In the genomic region with DNA sequence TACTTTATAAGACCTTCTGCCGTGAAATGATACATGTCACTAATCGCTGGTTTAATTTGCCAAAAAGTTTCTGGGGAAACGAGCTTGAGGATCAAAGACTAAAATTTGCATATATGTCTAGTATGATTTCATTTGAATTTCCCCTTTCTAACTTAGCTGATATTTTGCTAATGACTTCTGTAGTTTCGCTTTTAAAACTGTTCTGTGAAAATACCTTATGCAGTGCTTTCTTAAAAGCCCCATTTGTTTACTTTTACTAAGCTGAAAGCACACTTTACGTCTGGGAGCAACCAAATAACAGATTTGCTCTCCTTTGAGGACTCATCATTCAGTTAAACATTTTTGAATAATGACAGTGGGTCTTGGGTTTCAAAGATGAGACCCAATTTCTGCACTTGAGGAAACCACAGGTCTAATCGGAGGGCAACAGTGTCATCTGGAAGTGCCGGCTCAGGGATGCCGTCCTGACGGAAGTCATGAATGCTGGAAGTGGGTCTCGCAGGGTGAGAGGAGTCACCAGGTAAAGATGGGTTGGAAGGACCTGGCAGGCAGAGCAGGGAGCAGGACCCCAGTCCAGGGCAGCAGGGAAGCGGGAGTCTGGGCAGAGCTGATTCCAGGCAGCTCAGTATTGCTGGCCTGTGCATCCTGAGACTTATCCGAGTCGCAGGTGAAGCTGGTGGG, we compare ENCODE assay signal across 10 cellular contexts. TPM values are rescaled to one million over a fixed set of nuclear protein-coding genes. Genes with fewer than 3 reads are reported as not detected.
DNase-seq lines count a peak whose midpoint lies in the region; ATAC-seq and TF ChIP-seq lines count a peak whose summit lies in the region.
"Had no signal": no experiment of that assay in that cellular context is flagged by ENCODE, and none has a peak within 500 bp of the region (broad histone marks: within the 10 kb centered on the region; RNA-seq: fewer than 3 reads in every experiment).

No MANE protein-coding gene starts in this region.

- H3K27me3 Mint-ChIP-seq in activated CD4-positive, alpha-beta T cell treated with anti-CD3 and anti-CD28 coated beads for 36 hours = peaks cover 9% of the 10 kb centered on the region
- no peaks in the 10 kb centered on the region for H3K27me3 Mint-ChIP-seq in activated B cell treated with CpG ODN at 0.5 μM for 24 hours
- H3K27me3 Mint-ChIP-seq in stimulated activated naive B cell treated with anti-CD40 and anti-IgM and Interleukin-4, amounts not matched to agents 10 μg/mL and 1 μg/mL and 100 μg/mL, for 72 hours = no peaks in the 10 kb centered on the region

- ATAC-seq in activated CD4-positive, alpha-beta T cell treated with anti-CD3 and anti-CD28 coated beads for 36 hours = peak; percentile 60
- ATAC-seq in HG02763 (IDR thresholded peaks at IDR 0.05; ENCODE audit: unreplicated experiment) = peak; percentile 38
- ATAC-seq in activated B cell treated with CpG ODN at 0.5 μM for 24 hours (ENCODE audit: low read depth) = peak; percentile 11
- ATAC-seq in stimulated activated naive B cell treated with anti-CD40 and anti-IgM and Interleukin-4, amounts not matched to agents 10 μg/mL and 1 μg/mL and 100 μg/mL, for 72 hours (replicated peaks) = peak; percentile 14 to 27
- ATAC-seq: A549 had no signal

- peaks cover 66% of the 10 kb centered on the region for H3K4me1 Mint-ChIP-seq in activated CD4-positive, alpha-beta T cell treated with anti-CD3 and anti-CD28 coated beads for 36 hours
- peaks cover 91% of the 10 kb centered on the region for H3K4me1 Mint-ChIP-seq in activated B cell treated with CpG ODN at 0.5 μM for 24 hours
- peaks cover 60 to 79% of the 10 kb centered on the region in 2 donors for H3K4me1 Mint-ChIP-seq in stimulated activated naive B cell treated with anti-CD40 and anti-IgM and Interleukin-4, amounts not matched to agents 10 μg/mL and 1 μg/mL and 100 μg/mL, for 72 hours

- H3K36me3 Mint-ChIP-seq in activated CD4-positive, alpha-beta T cell treated with anti-CD3 and anti-CD28 coated beads for 36 hours (ENCODE audit: low read depth) = no peaks in the 10 kb centered on the region
- H3K36me3 Mint-ChIP-seq in activated B cell treated with CpG ODN at 0.5 μM for 24 hours (ENCODE audit: low read depth) = peaks cover 27% of the 10 kb centered on the region
- H3K36me3 Mint-ChIP-seq in stimulated activated naive B cell treated with anti-CD40 and anti-IgM and Interleukin-4, amounts not matched to agents 10 μg/mL and 1 μg/mL and 100 μg/mL, for 72 hours = peaks cover 19 to 25% of the 10 kb centered on the region in 2 donors

- H3K4me3 Mint-ChIP-seq in activated CD4-positive, alpha-beta T cell treated with anti-CD3 and anti-CD28 coated beads for 36 hours = peak overlapping the region; percentile 70
- peak overlapping the region; percentile 99 for H3K4me3 Mint-ChIP-seq in activated B cell treated with CpG ODN at 0.5 μM for 24 hours
- peak overlapping the region; percentile 85 to 98 for H3K4me3 Mint-ChIP-seq in stimulated activated naive B cell treated with anti-CD40 and anti-IgM and Interleukin-4, amounts not matched to agents 10 μg/mL and 1 μg/mL and 100 μg/mL, for 72 hours

- intact Hi-C loops in activated CD4-positive, alpha-beta T cell treated with anti-CD3 and anti-CD28 coated beads for 36 hours (cut with DNase I, micrococcal nuclease) = loop anchor here in 1 of 2 experiments (1.0 kb wide), 1 partner anchor 33 kb away; no protein-coding TSS in a partner anchor
- intact Hi-C loops in activated B cell treated with CpG ODN at 0.5 μM for 24 hours (cut with micrococcal nuclease) = loop anchor here (1.0 to 10.0 kb wide), 5 partner anchors 8 to 628 kb away; partner anchors contain the start of gene MTHFD1L

- peak overlapping the region; percentile 82 for H3K27ac Mint-ChIP-seq in activated CD4-positive, alpha-beta T cell treated with anti-CD3 and anti-CD28 coated beads for 36 hours
- H3K27ac Mint-ChIP-seq in activated B cell treated with CpG ODN at 0.5 μM for 24 hours = peak overlapping the region; percentile 97
- H3K27ac Mint-ChIP-seq in stimulated activated naive B cell treated with anti-CD40 and anti-IgM and Interleukin-4, amounts not matched to agents 10 μg/mL and 1 μg/mL and 100 μg/mL, for 72 hours = peak overlapping the region; percentile 99

- CTCF ChIA-PET in activated CD4-positive, alpha-beta T cell treated with anti-CD3 and anti-CD28 coated beads for 36 hours (lab: Charles Lee) = interaction anchor here (0.6 to 1.3 kb wide), 4 partner anchors 29 to 215 kb away, joined by 3 to 5 read pairs (median 5); partner anchors contain the start of gene PLEKHG1
- CTCF ChIA-PET in activated B cell treated with CpG ODN at 0.5 μM for 24 hours (lab: Charles Lee) = interaction anchor here (0.7 to 5.9 kb wide), 9 partner anchors 9 to 215 kb away, joined by 3 to 50 read pairs (median 7); partner anchors contain the start of gene PLEKHG1

- TF ChIP-seq CTCF in activated B cell treated with CpG ODN at 0.5 μM for 24 hours (IDR thresholded peaks at IDR 0.05) = no peak

- DNase-seq in activated CD4-positive, alpha-beta T cell treated with anti-CD3 and anti-CD28 coated beads for 36 hours = peak; percentile 12
- no peak for DNase-seq in activated CD4-positive, alpha-beta T cell treated with anti-CD3 and anti-CD28 coated beads, Interleukin-2, amount 50 U/mL, for 48 hours
- peak; percentile 33 for DNase-seq in activated B cell treated with CpG ODN at 0.5 μM for 24 hours
- no peak for DNase-seq in stimulated activated naive B cell treated with anti-CD40 and anti-IgM and Interleukin-4, amounts not matched to agents 10 μg/mL and 1 μg/mL and 100 μg/mL, for 72 hours
- no peak for DNase-seq in mucosa of gallbladder (ENCODE audit: low spot score)
- DNase-seq in activated CD4-positive, alpha-beta T cell treated with anti-CD3 and anti-CD28 coated beads for 48 hours = no peak
- no peak for DNase-seq in NCI-H524 (lab: John Stamatoyannopoulos, UW)
- DNase-seq: amniotic stem cell had no signal

- no peaks in the 10 kb centered on the region for H3K9me3 Mint-ChIP-seq in activated CD4-positive, alpha-beta T cell treated with anti-CD3 and anti-CD28 coated beads for 36 hours (ENCODE audit: low read depth)
- H3K9me3 Mint-ChIP-seq in activated B cell treated with CpG ODN at 0.5 μM for 24 hours = no peaks in the 10 kb centered on the region
- no peaks in the 10 kb centered on the region for H3K9me3 Mint-ChIP-seq in stimulated activated naive B cell treated with anti-CD40 and anti-IgM and Interleukin-4, amounts not matched to agents 10 μg/mL and 1 μg/mL and 100 μg/mL, for 72 hours

- POLR2A ChIA-PET in activated CD4-positive, alpha-beta T cell treated with anti-CD3 and anti-CD28 coated beads for 36 hours (lab: Charles Lee) = interaction anchor here (1.9 kb wide), 1 partner anchor 33 kb away, joined by 24 read pairs; the partner anchor contains the start of gene PLEKHG1
- POLR2A ChIA-PET in activated B cell treated with CpG ODN at 0.5 μM for 24 hours (lab: Charles Lee) = interaction anchor here (0.8 to 14.1 kb wide), 26 partner anchors 8 to 1150 kb away, joined by 3 to 537 read pairs (median 8); partner anchors contain the start of gene PLEKHG1

RNA-seq across cellular contexts. Expression of gene PLEKHG1, which starts 33.2 kb away (rescaled TPM):
- total RNA-seq in activated CD4-positive, alpha-beta T cell treated with anti-CD3 and anti-CD28 coated beads for 36 hours = 10 to 100 TPM in 1 of 2 experiments, 1 to 10 TPM in 1; 8.2 to 11.6 TPM
- total RNA-seq in activated B cell treated with CpG ODN at 0.5 μM for 24 hours (199 and 219 TPM in 2 replicates), mucosa of gallbladder (24.5 TPM)

Comparison
In these comparisons a context has a peak if more than half of its experiments do, and no peak if none do; other contexts are left out.
1. DNase-seq: peak in activated CD4-positive, alpha-beta T cell treated with anti-CD3 and anti-CD28 coated beads for 36 hours (single experiment) and activated B cell treated with CpG ODN at 0.5 μM for 24 hours (single experiment); none in activated CD4-positive, alpha-beta T cell treated with anti-CD3 and anti-CD28 coated beads, Interleukin-2, amount 50 U/mL, for 48 hours (0 of 2), stimulated activated naive B cell treated with anti-CD40 and anti-IgM and Interleukin-4, amounts not matched to agents 10 μg/mL and 1 μg/mL and 100 μg/mL, for 72 hours (single experiment), mucosa of gallbladder (single experiment), activated CD4-positive, alpha-beta T cell treated with anti-CD3 and anti-CD28 coated beads for 48 hours (single experiment) and NCI-H524 (0 of 2).
2. Peak in every context shown above with its lines, with median percentiles within 50 percentile points of each other: ATAC-seq, H3K27ac Mint-ChIP-seq and H3K4me3 Mint-ChIP-seq.